In the genomic region with DNA sequence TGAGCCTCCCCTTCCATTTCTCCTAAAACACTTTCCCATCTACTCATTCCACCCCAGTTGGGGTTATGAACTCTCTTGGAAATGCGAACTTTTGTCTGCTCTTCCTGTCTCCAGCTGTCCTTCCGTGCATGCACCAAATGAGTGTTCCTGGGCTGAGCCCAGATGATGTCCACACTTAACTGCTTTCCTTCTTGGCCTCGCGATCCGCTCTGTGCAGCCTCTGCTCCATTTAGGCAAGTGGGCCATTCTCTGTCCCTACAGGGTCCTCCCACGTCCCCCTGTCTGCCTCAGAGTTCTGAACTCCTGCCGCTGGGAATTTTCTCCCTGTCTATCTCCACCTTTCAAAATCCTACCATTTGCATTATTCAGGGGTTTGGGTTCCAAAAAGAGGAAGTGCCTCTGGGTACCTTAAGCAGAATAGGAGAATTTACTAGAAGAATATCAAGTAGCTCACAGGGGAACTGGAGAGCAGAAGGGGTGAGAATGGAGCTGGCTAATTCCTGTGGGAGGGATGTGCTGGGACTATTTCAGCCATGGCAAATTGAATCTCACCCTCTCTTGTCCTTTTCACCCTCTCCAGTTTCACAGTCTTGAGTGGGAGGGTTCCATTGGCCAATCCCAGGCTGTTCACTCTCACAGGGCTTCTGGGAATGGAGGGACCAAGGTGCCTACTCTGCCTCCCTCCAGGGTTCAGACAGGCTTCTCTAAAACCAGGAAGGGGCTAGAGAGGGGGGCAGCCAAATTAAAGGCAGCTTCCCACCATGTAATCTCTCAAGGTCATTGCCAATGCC, we compare ENCODE assay signal across 10 cellular contexts. TPM values are rescaled to one million over a fixed set of nuclear protein-coding genes. Genes with fewer than 3 reads are reported as not detected.
DNase-seq lines count a peak whose midpoint lies in the region; ATAC-seq and TF ChIP-seq lines count a peak whose summit lies in the region.
"Had no signal": no experiment of that assay in that cellular context is flagged by ENCODE, and none has a peak within 500 bp of the region (broad histone marks: within the 10 kb centered on the region; RNA-seq: fewer than 3 reads in every experiment).

No MANE protein-coding gene starts in this region.

- H3K4me1 Mint-ChIP-seq in stimulated activated naive CD8-positive, alpha-beta T cell treated with anti-CD3 and anti-CD28 coated beads, Interleukin-15, Interleukin-2, amounts not matched to agents 100 ng/mL and 50 ng/mL, for 24 hours (ENCODE audit: low read depth): peaks cover 84% of the 10 kb centered on the region
- peaks cover 72% of the 10 kb centered on the region for H3K4me1 Mint-ChIP-seq in central memory CD8-positive, alpha-beta T cell

- ATAC-seq in stimulated activated naive CD8-positive, alpha-beta T cell treated with anti-CD3 and anti-CD28 coated beads, Interleukin-15, Interleukin-2, amounts not matched to agents 100 U/mL and 50 U/mL, for 24 hours: no peak
- no peak for ATAC-seq in central memory CD8-positive, alpha-beta T cell (replicated peaks; ENCODE audit: extremely low read depth, poor library complexity, severe bottlenecking)
- ATAC-seq in HG02981 (IDR thresholded peaks at IDR 0.05; ENCODE audit: unreplicated experiment): no peak

- peak overlapping the region; percentile 75 for H3K4me3 Mint-ChIP-seq in stimulated activated naive CD8-positive, alpha-beta T cell treated with anti-CD3 and anti-CD28 coated beads, Interleukin-15, Interleukin-2, amounts not matched to agents 100 ng/mL and 50 ng/mL, for 24 hours
- peak overlapping the region; percentile 47 for H3K4me3 Mint-ChIP-seq in central memory CD8-positive, alpha-beta T cell

- no peak for TF ChIP-seq POLR2A in lower leg skin (IDR thresholded peaks at IDR 0.05)

- H3K27me3 Mint-ChIP-seq in stimulated activated naive CD8-positive, alpha-beta T cell treated with anti-CD3 and anti-CD28 coated beads, Interleukin-15, Interleukin-2, amounts not matched to agents 100 ng/mL and 50 ng/mL, for 24 hours: no peaks in the 10 kb centered on the region
- no peaks in the 10 kb centered on the region for H3K27me3 Mint-ChIP-seq in central memory CD8-positive, alpha-beta T cell

- TF ChIP-seq CTCF in lower leg skin (IDR thresholded peaks at IDR 0.05): no peak

- H3K4me3 ChIP-seq in lower leg skin (ENCODE audit: low read depth, poor library complexity, severe bottlenecking): no peak overlapping the region
- H3K4me3 ChIP-seq: testis had no signal

- H3K9me3 Mint-ChIP-seq in stimulated activated naive CD8-positive, alpha-beta T cell treated with anti-CD3 and anti-CD28 coated beads, Interleukin-15, Interleukin-2, amounts not matched to agents 100 ng/mL and 50 ng/mL, for 24 hours: peaks cover 5% of the 10 kb centered on the region
- no peaks in the 10 kb centered on the region for H3K9me3 Mint-ChIP-seq in central memory CD8-positive, alpha-beta T cell

- H3K27ac Mint-ChIP-seq in stimulated activated naive CD8-positive, alpha-beta T cell treated with anti-CD3 and anti-CD28 coated beads, Interleukin-15, Interleukin-2, amounts not matched to agents 100 ng/mL and 50 ng/mL, for 24 hours: peak overlapping the region; percentile 91
- H3K27ac Mint-ChIP-seq in central memory CD8-positive, alpha-beta T cell (ENCODE audit: low read depth): peak overlapping the region; percentile 95
- H3K27ac Mint-ChIP-seq: progenitor cell of endocrine pancreas had no signal

- no peak for DNase-seq in stimulated activated naive CD8-positive, alpha-beta T cell treated with anti-CD3 and anti-CD28 coated beads, Interleukin-15, Interleukin-2, amounts not matched to agents 100 U/mL and 50 U/mL, for 24 hours
- peak; percentile 28 for DNase-seq in RPMI7951 (ENCODE audit: low read depth)
- no peak for DNase-seq in central memory CD8-positive, alpha-beta T cell (ENCODE audit: low spot score in 2 of 2)
- DNase-seq in lower leg skin (ENCODE audit: low spot score in 2 of 2): no peak
- no peak for DNase-seq in NCI-H2107 (lab: John Stamatoyannopoulos, UW)
- DNase-seq: C1 segment of cervical spinal cord, testis had no signal

- no peaks in the 10 kb centered on the region for H3K36me3 Mint-ChIP-seq in stimulated activated naive CD8-positive, alpha-beta T cell treated with anti-CD3 and anti-CD28 coated beads, Interleukin-15, Interleukin-2, amounts not matched to agents 100 ng/mL and 50 ng/mL, for 24 hours (ENCODE audit: low read depth)
- peaks cover 17% of the 10 kb centered on the region for H3K36me3 Mint-ChIP-seq in central memory CD8-positive, alpha-beta T cell (ENCODE audit: insufficient read depth)

- intact Hi-C loops in lower leg skin (cut with DNase I; ENCODE audit: low total_unique reads): no loop called here

- 80 to 82% methylated on average over 7 of the region's 7 CpGs for WGBS in lower leg skin, 2 donors

RNA-seq across cellular contexts. Expression of a gene that starts 4.6 kb away (rescaled TPM):
- total RNA-seq in RPMI7951 (2014; rRNA removed; shearing (Covaris generic)): 32.4 and 34.5 TPM in 2 replicates
- 10 to 100 TPM; 56.1 to 69.6 (median 58.7) TPM for total RNA-seq in lower leg skin
